18 cellular contexts compared by ENCODE assay signal in genomic region chr12:93366427-93366826, GRCh38. TPM values are rescaled to one million over a fixed set of nuclear protein-coding genes. Genes with fewer than 3 reads are reported as not detected.
DNase-seq lines count a peak whose midpoint lies in the region; ATAC-seq, FAIRE-seq and TF ChIP-seq lines count a peak whose summit lies in the region.
"Had no signal": no experiment of that assay in that cellular context is flagged by ENCODE, and none has a peak within 500 bp of the region (broad histone marks: within the 10 kb centered on the region; RNA-seq: fewer than 3 reads in every experiment).

No MANE protein-coding gene starts in this region.

- WGBS in K562 (ENCODE audit: insufficient coverage, low coverage, missing lambda C conversion rate): 53% methylated on average over 4 of the region's 4 CpGs

- intact Hi-C loops in K562 (cut with micrococcal nuclease): no loop called here
- intact Hi-C loops in gastrocnemius medialis (cut with DNase I; ENCODE audit: low total_unique reads): no loop called here
- intact Hi-C loops in OCI-LY7 (cut with micrococcal nuclease; ENCODE audit: unreplicated experiment): no loop called here

- H3K9me2 ChIP-seq in OCI-LY7 (ENCODE audit: insufficient read depth, low read length): no peaks in the 10 kb centered on the region

- no peak for TF ChIP-seq RAD21 in K562 (CRISPR knock-in tag; conservative IDR thresholded peaks at IDR 0.05 in 1 of 2, IDR thresholded peaks at IDR 0.05 in 1 of 2)

- H3K27ac ChIP-seq in DND-41 (ENCODE audit: low read length) (peak overlapping the region; percentile 54; the same call in 1 of the 2 replicates), K562 (ENCODE audit: extremely low read depth, low read depth, low read length) (no peak overlapping the region), gastrocnemius medialis (peak overlapping the region in 2 of 4 donors; percentile 11 to 29), OCI-LY7 (ENCODE audit: low read depth, low read length, poor library complexity, severe bottlenecking) (no peak overlapping the region), substantia nigra (ENCODE audit: low read depth, low read length, poor library complexity, severe bottlenecking) (no peak overlapping the region)
- H3K27ac ChIP-seq: BLaER1 treated with 17β-estradiol and CSF1 and Interleukin-3, amounts not matched to agents 10 nM and 100 nM; GM23248 had no signal

- no peak overlapping the region for H3K4me3 ChIP-seq in DND-41 (ENCODE audit: low read depth in 1 of 2, low read length in 2 of 2)
- H3K4me3 ChIP-seq in Jurkat, Clone E6-1 (ENCODE audit: low read length): no peak overlapping the region
- H3K4me3 ChIP-seq in K562: no peak overlapping the region
- H3K4me3 ChIP-seq in gastrocnemius medialis: no peak overlapping the region
- no peak overlapping the region for H3K4me3 ChIP-seq in OCI-LY7 (ENCODE audit: low read depth, low read length, poor library complexity, severe bottlenecking)
- H3K4me3 ChIP-seq: BLaER1 treated with 17β-estradiol and CSF1 and Interleukin-3, amounts not matched to agents 10 nM and 100 nM; GM12878; GM23248; HAP-1 had no signal

- H3K79me2 ChIP-seq in DND-41 (ENCODE audit: insufficient read depth, low read length): no peaks in the 10 kb centered on the region
- H3K79me2 ChIP-seq in K562 (ENCODE audit: control insufficient read depth, insufficient read depth, low read length): 0 out of 3 replicates have a peak, but pooled peaks cover under 1% of the 10 kb centered on the region
- no peaks in the 10 kb centered on the region for H3K79me2 ChIP-seq in OCI-LY7 (ENCODE audit: insufficient read depth, low read depth, low read length)

- CTCF ChIA-PET in K562 (lab: Yijun Ruan, JAX; ENCODE audit: low intra/inter-chr PET ratio): no interaction called here
- CTCF ChIA-PET in OCI-LY7 (lab: Charles Lee; ENCODE audit: unreplicated experiment): interaction anchor here (0.5 kb wide), 1 partner anchor 150 kb away, joined by 3 read pairs; no protein-coding TSS in a partner anchor

- no peaks in the 10 kb centered on the region for H3K9me3 ChIP-seq in DND-41 (ENCODE audit: insufficient read depth, low read length, severe bottlenecking)
- no peaks in the 10 kb centered on the region for H3K9me3 ChIP-seq in K562 (replicated peaks; ENCODE audit: control insufficient read depth, insufficient read depth, low read depth, low read length)
- no peaks in the 10 kb centered on the region for H3K9me3 ChIP-seq in gastrocnemius medialis
- H3K9me3 ChIP-seq in OCI-LY7 (ENCODE audit: low read length): no peaks in the 10 kb centered on the region
- H3K9me3 ChIP-seq: BLaER1 treated with 17β-estradiol and CSF1 and Interleukin-3, amounts not matched to agents 10 nM and 100 nM; HAP-1 had no signal

- H3K9ac ChIP-seq in DND-41 (ENCODE audit: low read depth, low read length) (no peak overlapping the region), K562 (ENCODE audit: insufficient read depth in 1 of 2, low read depth in 2 of 2, low read length in 2 of 2) (no peak overlapping the region)
- H3K9ac ChIP-seq: BLaER1 treated with 17β-estradiol and CSF1 and Interleukin-3, amounts not matched to agents 10 nM and 100 nM; GM23248 had no signal

- BruUV-seq in K562 (replicated peaks; lab: Mats Ljungman, UMichigan) (no TSS peak), OCI-LY7 (replicated peaks; lab: Mats Ljungman, UMichigan) (no TSS peak)

- no peaks in the 10 kb centered on the region for H4K20me1 ChIP-seq in DND-41 (ENCODE audit: insufficient read depth, low read length)
- H4K20me1 ChIP-seq in K562 (replicated peaks; ENCODE audit: control insufficient read depth, insufficient read depth, low read length): no peaks in the 10 kb centered on the region
- no peaks in the 10 kb centered on the region for H4K20me1 ChIP-seq in OCI-LY7 (ENCODE audit: insufficient read depth, low read length)
- H4K20me1 ChIP-seq: BLaER1 treated with 17β-estradiol and CSF1 and Interleukin-3, amounts not matched to agents 10 nM and 100 nM had no signal

- ATAC-seq in DND-41 (ENCODE audit: insufficient read depth, low read depth) (peak; percentile 74), K562 (no peak), gastrocnemius medialis (peak; percentile 42 to 78)
- ATAC-seq: CD8-positive, alpha-beta T cell; GM12878 had no signal

- no peaks in the 10 kb centered on the region for H3K36me3 ChIP-seq in DND-41 (ENCODE audit: insufficient read depth, low read length)
- H3K36me3 ChIP-seq in K562 (ENCODE audit: control insufficient read depth, insufficient read depth, low read length): no peaks in the 10 kb centered on the region
- no peaks in the 10 kb centered on the region for H3K36me3 ChIP-seq in gastrocnemius medialis
- H3K36me3 ChIP-seq in OCI-LY7 (ENCODE audit: insufficient read depth, low read length): no peaks in the 10 kb centered on the region
- H3K36me3 ChIP-seq: BLaER1 treated with 17β-estradiol and CSF1 and Interleukin-3, amounts not matched to agents 10 nM and 100 nM; HAP-1 had no signal

- TF ChIP-seq CTCF in DND-41 (IDR thresholded peaks at IDR 0.05; ENCODE audit: borderline replicate concordance, extremely low read depth, low read length, poor library complexity, severe bottlenecking): no peak
- TF ChIP-seq CTCF in K562 (IDR thresholded peaks at IDR 0.05 in 2 of 3, conservative IDR thresholded peaks at IDR 0.05 in 1 of 3; ENCODE audit: insufficient read depth in 2 of 3, low read depth in 1 of 3, low read length in 3 of 3): no peak
- no peak for TF ChIP-seq CTCF in gastrocnemius medialis (IDR thresholded peaks at IDR 0.05 in 4 of 5, conservative IDR thresholded peaks at IDR 0.05 in 1 of 5)
- TF ChIP-seq CTCF in OCI-LY7 (conservative IDR thresholded peaks at IDR 0.05; ENCODE audit: low read length): no peak

- peaks cover 54% of the 10 kb centered on the region for H3K4me1 ChIP-seq in DND-41 (ENCODE audit: insufficient read depth, low read length)
- peaks cover 12 to 13% of the 10 kb centered on the region in 2 experiments; a peak in 4 of 5 replicates for H3K4me1 ChIP-seq in K562 (replicated peaks in 1 of 2; ENCODE audit: control insufficient read depth in 2 of 2, insufficient read depth in 2 of 2, low read length in 2 of 2)
- H3K4me1 ChIP-seq in gastrocnemius medialis: peaks cover 1 to 17% of the 10 kb centered on the region in 2 donors
- no peaks in the 10 kb centered on the region for H3K4me1 ChIP-seq in OCI-LY7 (ENCODE audit: insufficient read depth, low read length, poor library complexity, severe bottlenecking)
- H3K4me1 ChIP-seq: HAP-1 had no signal

- H3K9me1 ChIP-seq in K562 (ENCODE audit: control insufficient read depth, insufficient read depth, low read length): no peaks in the 10 kb centered on the region

- FAIRE-seq in K562 (lab: Jason Lieb, UNC): no peak
- FAIRE-seq: GM12878, GM19239, HTR-8/SVneo had no signal

- TF ChIP-seq EP300 in K562 (IDR thresholded peaks at IDR 0.05; ENCODE audit: low read length): no peak

- H3K4me2 ChIP-seq in DND-41 (ENCODE audit: insufficient read depth, low read length) (no peak overlapping the region), K562 (ENCODE audit: insufficient read depth, low read length) (no peak overlapping the region), OCI-LY7 (ENCODE audit: low read length) (no peak overlapping the region)
- H3K4me2 ChIP-seq: BLaER1 treated with 17β-estradiol and CSF1 and Interleukin-3, amounts not matched to agents 10 nM and 100 nM had no signal

- DNase-seq in DND-41 (peak; percentile 78), K562 (ENCODE audit: extremely low read depth in 1 of 4, low spot score in 3 of 4) (no peak), gastrocnemius medialis (peak in 1 of 2 donors; percentile 20), SW480 (ENCODE audit: low spot score) (no peak), OCI-LY7 (ENCODE audit: low spot score) (no peak), substantia nigra (lab: John Stamatoyannopoulos, UW) (no peak)
- DNase-seq in Jurkat, Clone E6-1 (ENCODE audit: low read depth, low spot score): peak; percentile 54
- DNase-seq: Calu3; CD8-positive, alpha-beta T cell; DMS79 treated with DMSO at 0.1 percent for 48 hours; EL; GM23248; IMR-90 had no signal

- no peak for TF ChIP-seq POLR2A in K562 (conservative IDR thresholded peaks at IDR 0.05)
- TF ChIP-seq POLR2A in gastrocnemius medialis (IDR thresholded peaks at IDR 0.05): no peak

- H2AFZ ChIP-seq in DND-41 (ENCODE audit: low read depth, low read length) (no peak overlapping the region), K562 (ENCODE audit: low read depth, low read length) (no peak overlapping the region), OCI-LY7 (ENCODE audit: low read length) (no peak overlapping the region)

- POLR2A ChIA-PET in K562 (lab: Yijun Ruan, JAX) (no interaction called here), OCI-LY7 (lab: Charles Lee) (no interaction called here)

- H3K27me3 ChIP-seq in DND-41 (ENCODE audit: insufficient read depth, low read length, poor library complexity) (no peaks in the 10 kb centered on the region), K562 (ENCODE audit: control insufficient read depth in 2 of 2, insufficient read depth in 2 of 2, low read length in 2 of 2) (no peaks in the 10 kb centered on the region), gastrocnemius medialis (no peaks in the 10 kb centered on the region)
- H3K27me3 ChIP-seq: BLaER1 treated with 17β-estradiol and CSF1 and Interleukin-3, amounts not matched to agents 10 nM and 100 nM had no signal

- in situ Hi-C loops in K562 (cut with MboI): no loop called here
- in situ Hi-C loops in gastrocnemius medialis (cut with MboI; ENCODE audit: low sequenced_read_pairs in 4 of 4): no loop called here

RNA-seq across cellular contexts. Expression of gene NUDT4, which starts 11.3 kb away (rescaled TPM):
- 22.1 TPM for polyA plus RNA-seq in Jurkat, Clone E6-1 (2012; ENCODE audit: insufficient read depth, insufficient read length)
- 29.5 and 81.9 TPM in 2 replicates for total RNA-seq in K562 (2011; cell fraction: chromatin; rRNA removed; ENCODE audit: low replicate concordance)
- 29.0 and 33.4 TPM in 2 replicates for total RNA-seq in K562 (2011; cell fraction: nucleolus; rRNA removed)
- 63.9 and 138 TPM in 2 replicates for total RNA-seq in K562 (2011; cell fraction: nucleoplasm; rRNA removed)
- total RNA-seq in K562 (2014; rRNA removed) (87.5 and 102 TPM in 2 replicates), K562 (2014; rRNA removed; fragmentation: Illumina TruSeq; extraction: Trizol) (158 and 187 TPM in 2 replicates), K562 (2015; rRNA removed; fragmentation: Illumina TruSeq; extraction: Trizol) (87.4 and 99.2 TPM in 2 replicates), K562 (2021) (132 and 147 TPM in 2 replicates), gastrocnemius medialis (100 to 1,000 TPM in 1 of 4 donors, 10 to 100 TPM in 3; 26.8 to 299 (median 51.1) TPM), OCI-LY7 (2022) (32.4 and 32.5 TPM in 2 replicates)
- polyA plus RNA-seq in K562 (2011; rRNA removed) (112 and 164 TPM in 2 replicates), K562 (2014; fragmentation: Illumina TruSeq; extraction: Trizol) (116 and 128 TPM in 2 replicates), K562 (2014; fragmentation: Nextera tagmentation; extraction: Ambion mirVana) (10 to 100 TPM; 38.1 to 60.2 TPM), K562 (2014; rRNA removed) (84.6 and 94.2 TPM in 2 replicates)
- 57.9 and 68.4 TPM in 2 replicates for polyA plus RNA-seq in K562 (2011; cell fraction: cytosol; rRNA removed)
- 14.0 and 27.3 TPM in 2 replicates for polyA plus RNA-seq in K562 (2011; cell fraction: nucleus; rRNA removed)
- 64.5 and 88.2 TPM in 2 replicates for polyA plus RNA-seq in K562 (2012)
- polyA minus RNA-seq in K562 (2011; rRNA and poly(A)+ RNA removed): 147 and 162 TPM in 2 replicates
- 62.3 and 75.6 TPM in 2 replicates for polyA minus RNA-seq in K562 (2011; cell fraction: cytosol; rRNA and poly(A)+ RNA removed)
- polyA minus RNA-seq in K562 (2011; cell fraction: nucleus; rRNA and poly(A)+ RNA removed): 27.5 and 37.5 TPM in 2 replicates
- total RNA-seq in OCI-LY7 (2014; rRNA removed; shearing (Covaris generic)): 20.3 and 26.4 TPM in 2 replicates

Comparison
In these comparisons a context has a peak if more than half of its experiments do, and no peak if none do; other contexts are left out.
1. DNase-seq: peak in DND-41 (single experiment) and Jurkat, Clone E6-1 (single experiment); none in K562 (0 of 4), SW480 (single experiment), OCI-LY7 (single experiment) and substantia nigra (0 of 49).